Comparison of ENCODE assay signal across 1 cellular context in the genomic region with DNA sequence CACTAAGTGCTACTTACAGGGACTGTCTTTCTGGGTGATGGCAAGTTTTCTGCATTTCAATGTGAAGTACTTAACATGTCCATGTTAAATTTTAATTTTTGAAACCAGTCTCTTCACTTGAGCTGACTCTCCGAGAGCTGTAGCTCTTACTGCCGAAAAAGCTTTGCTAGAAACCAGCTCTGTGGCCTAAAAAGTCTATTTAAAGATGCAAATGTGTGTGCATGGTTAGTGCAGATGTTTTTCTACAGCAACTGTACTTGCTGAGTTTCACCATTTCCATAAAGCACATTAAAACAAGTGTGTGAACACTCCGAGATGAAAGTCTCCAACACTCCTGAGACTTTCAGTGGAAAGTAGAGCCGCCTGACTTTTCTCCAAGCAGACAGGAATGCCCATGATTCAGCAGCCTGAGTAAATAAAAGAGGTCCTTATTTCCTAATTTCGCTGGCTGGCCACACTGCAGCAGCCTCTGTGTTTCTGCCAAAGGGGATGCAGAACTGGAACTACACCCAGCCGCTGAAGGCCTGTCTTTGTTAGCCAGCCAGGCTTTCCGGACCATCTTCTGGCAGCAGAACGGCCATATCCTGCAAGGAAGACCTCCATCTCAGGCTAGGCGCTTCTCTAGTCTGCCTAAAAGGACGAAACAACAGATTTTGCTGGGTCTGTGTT.
TF ChIP-seq lines count a peak whose summit lies in the region.

No MANE protein-coding gene starts in this region.

TF ChIP-seq in GM12878, 131 proteins besides CTCF, POLR2A, EP300 and RAD21 (continued from another document):
- TF ChIP-seq, protein P1, sequence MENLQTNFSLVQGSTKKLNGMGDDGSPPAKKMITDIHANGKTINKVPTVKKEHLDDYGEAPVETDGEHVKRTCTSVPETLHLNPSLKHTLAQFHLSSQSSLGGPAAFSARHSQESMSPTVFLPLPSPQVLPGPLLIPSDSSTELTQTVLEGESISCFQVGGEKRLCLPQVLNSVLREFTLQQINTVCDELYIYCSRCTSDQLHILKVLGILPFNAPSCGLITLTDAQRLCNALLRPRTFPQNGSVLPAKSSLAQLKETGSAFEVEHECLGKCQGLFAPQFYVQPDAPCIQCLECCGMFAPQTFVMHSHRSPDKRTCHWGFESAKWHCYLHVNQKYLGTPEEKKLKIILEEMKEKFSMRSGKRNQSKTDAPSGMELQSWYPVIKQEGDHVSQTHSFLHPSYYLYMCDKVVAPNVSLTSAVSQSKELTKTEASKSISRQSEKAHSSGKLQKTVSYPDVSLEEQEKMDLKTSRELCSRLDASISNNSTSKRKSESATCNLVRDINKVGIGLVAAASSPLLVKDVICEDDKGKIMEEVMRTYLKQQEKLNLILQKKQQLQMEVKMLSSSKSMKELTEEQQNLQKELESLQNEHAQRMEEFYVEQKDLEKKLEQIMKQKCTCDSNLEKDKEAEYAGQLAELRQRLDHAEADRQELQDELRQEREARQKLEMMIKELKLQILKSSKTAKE (IDR thresholded peaks at IDR 0.05; ENCODE audit: low read depth, poor library complexity, severe bottlenecking): no peak
- TF ChIP-seq ZNF622 (IDR thresholded peaks at IDR 0.05) (no peak), RELA (IDR thresholded peaks at IDR 0.05; ENCODE audit: borderline replicate concordance, partially characterized antibody) (no peak), SUZ12 (IDR thresholded peaks at IDR 0.05; ENCODE audit: unreplicated experiment) (no peak)
TF ChIP-seq in GM12878: peak in this region for 0.
